In genomic region chr3:62607287-62608029, GRCh38 we compare ENCODE assay signal across 11 cellular contexts.
DNase-seq lines count a peak whose midpoint lies in the region; ATAC-seq and TF ChIP-seq lines count a peak whose summit lies in the region.
"Had no signal": no experiment of that assay in that cellular context is flagged by ENCODE, and none has a peak within 500 bp of the region (broad histone marks: within the 10 kb centered on the region; RNA-seq: fewer than 3 reads in every experiment).

No MANE protein-coding gene starts in this region.

- no peak overlapping the region for H3K4me3 ChIP-seq in AG09309 (ENCODE audit: control insufficient read depth, low read depth, low read length)

- no peak for ATAC-seq in HG03280 (IDR thresholded peaks at IDR 0.05; ENCODE audit: unreplicated experiment)
- ATAC-seq: activated CD4-positive, alpha-beta T cell treated with anti-CD3 and anti-CD28 coated beads for 36 hours had no signal

- peak overlapping the region in 4 of 5 experiments; percentile 48 to 88 (median 61) for H3K27ac Mint-ChIP-seq in brain
- no peak overlapping the region for H3K27ac Mint-ChIP-seq in activated CD4-positive, alpha-beta memory T cell treated with anti-CD3 and anti-CD28 coated beads for 36 hours
- H3K27ac Mint-ChIP-seq: activated CD4-positive, alpha-beta T cell treated with anti-CD3 and anti-CD28 coated beads for 36 hours had no signal

- H3K9me3 Mint-ChIP-seq in brain, result no peaks in the 10 kb centered on the region
- no peaks in the 10 kb centered on the region for H3K9me3 Mint-ChIP-seq in activated CD4-positive, alpha-beta memory T cell treated with anti-CD3 and anti-CD28 coated beads for 36 hours

- peak overlapping the region in 2 of 5 experiments; percentile 16 to 53 for H3K4me3 Mint-ChIP-seq in brain
- no peak overlapping the region for H3K4me3 Mint-ChIP-seq in activated CD4-positive, alpha-beta memory T cell treated with anti-CD3 and anti-CD28 coated beads for 36 hours
- H3K4me3 Mint-ChIP-seq: activated CD4-positive, alpha-beta T cell treated with anti-CD3 and anti-CD28 coated beads for 36 hours; neural crest cell had no signal

- POLR2A ChIA-PET in activated CD4-positive, alpha-beta memory T cell treated with anti-CD3 and anti-CD28 coated beads for 36 hours (lab: Charles Lee), result no interaction called here

- peak; percentile 59 for DNase-seq in AG09309 (ENCODE audit: low read depth)
- DNase-seq in LHCN-M2 (ENCODE audit: low read depth), result peak; percentile 98
- peak; percentile 86 for DNase-seq in iris pigment epithelial cell (ENCODE audit: low read depth)
- no peak for DNase-seq in activated CD4-positive, alpha-beta memory T cell treated with anti-CD3 and anti-CD28 coated beads for 36 hours
- DNase-seq in medulla oblongata (ENCODE audit: extremely low spot score), result no peak
- no peak for DNase-seq in GOT3 (lab: John Stamatoyannopoulos, UW)
- DNase-seq: activated CD4-positive, alpha-beta T cell treated with anti-CD3 and anti-CD28 coated beads for 36 hours; KBM-7 had no signal

- CTCF ChIA-PET in activated CD4-positive, alpha-beta memory T cell treated with anti-CD3 and anti-CD28 coated beads for 36 hours (lab: Charles Lee), result no interaction called here

- intact Hi-C loops in activated CD4-positive, alpha-beta memory T cell treated with anti-CD3 and anti-CD28 coated beads for 36 hours (cut with micrococcal nuclease), result no loop called here

- TF ChIP-seq CTCF in AG09309 (IDR thresholded peaks at IDR 0.05; ENCODE audit: control insufficient read depth, insufficient read depth, low read depth, low read length, missing control alignments) (peak; percentile 2), brain (conservative IDR thresholded peaks at IDR 0.05) (no peak)

- H3K27me3 Mint-ChIP-seq in brain, result no peaks in the 10 kb centered on the region
- no peaks in the 10 kb centered on the region for H3K27me3 Mint-ChIP-seq in activated CD4-positive, alpha-beta memory T cell treated with anti-CD3 and anti-CD28 coated beads for 36 hours

- H3K36me3 Mint-ChIP-seq in brain, result no peaks in the 10 kb centered on the region
- no peaks in the 10 kb centered on the region for H3K36me3 Mint-ChIP-seq in activated CD4-positive, alpha-beta memory T cell treated with anti-CD3 and anti-CD28 coated beads for 36 hours

- peaks cover 39% of the 10 kb centered on the region for H3K4me1 Mint-ChIP-seq in brain
- no peaks in the 10 kb centered on the region for H3K4me1 Mint-ChIP-seq in activated CD4-positive, alpha-beta memory T cell treated with anti-CD3 and anti-CD28 coated beads for 36 hours (ENCODE audit: low read depth)
- H3K4me1 Mint-ChIP-seq: activated CD4-positive, alpha-beta T cell treated with anti-CD3 and anti-CD28 coated beads for 36 hours had no signal

Comparison
In these comparisons a context has a peak if more than half of its experiments do, and no peak if none do; other contexts are left out.
1. DNase-seq: peak in AG09309 (single experiment), LHCN-M2 (single experiment) and iris pigment epithelial cell (single experiment); none in activated CD4-positive, alpha-beta memory T cell treated with anti-CD3 and anti-CD28 coated beads for 36 hours (single experiment), medulla oblongata (single experiment) and GOT3 (single experiment).